1 cellular context compared by ENCODE assay signal in the genomic region with DNA sequence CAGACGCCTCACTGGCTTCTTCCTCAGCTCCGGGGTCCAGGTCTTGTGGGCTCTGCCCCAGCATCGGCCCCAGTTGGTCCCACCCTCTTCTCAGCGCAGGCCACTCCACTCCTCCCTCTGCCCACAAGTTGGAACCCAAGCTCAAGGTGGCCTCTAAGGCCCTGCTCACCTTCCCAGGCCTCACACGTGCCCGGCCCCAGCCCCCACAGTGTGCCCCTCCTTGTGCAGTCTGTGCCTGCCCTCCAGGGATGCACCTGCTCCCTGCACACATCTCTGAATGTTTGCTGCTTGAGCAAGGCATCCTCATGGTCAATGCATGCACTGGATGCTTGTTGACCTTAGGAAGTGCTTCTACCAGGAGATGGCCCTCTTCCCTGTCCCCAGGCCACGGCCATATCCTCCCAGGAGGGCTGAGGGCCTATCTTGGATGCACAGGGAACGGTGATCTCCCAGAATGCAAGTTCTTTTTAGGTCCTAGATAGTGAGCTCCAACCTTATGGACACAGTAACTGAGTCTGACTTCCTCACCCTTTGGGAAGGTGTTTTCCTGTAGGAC.
TF ChIP-seq lines count a peak whose summit lies in the region.

No MANE protein-coding gene starts in this region.

TF ChIP-seq in HepG2, 621 proteins besides CTCF, POLR2A, EP300 and RAD21:
- TF ChIP-seq ETV5 (CRISPR knock-in tag; IDR thresholded peaks at IDR 0.05; ENCODE audit: borderline replicate concordance) (no peak), FOXA3 (CRISPR knock-in tag; IDR thresholded peaks at IDR 0.05) (peak; percentile 66), FOXA1 (IDR thresholded peaks at IDR 0.05) (no peak), FOXA1 (CRISPR knock-in tag; IDR thresholded peaks at IDR 0.05) (peak; percentile 74)
